ENCODE assay signal across 1 cellular context in genomic region chr11:57310630-57311086, GRCh38.
TF ChIP-seq lines count a peak whose summit lies in the region.

No MANE protein-coding gene starts in this region.

TF ChIP-seq in HepG2, 621 proteins besides CTCF, POLR2A, EP300 and RAD21 (continued from another document and continues in another):
- TF ChIP-seq ZNF646 (CRISPR knock-in tag; IDR thresholded peaks at IDR 0.05) (no peak), SP2 (CRISPR knock-in tag; IDR thresholded peaks at IDR 0.05) (no peak), ZNF563 (CRISPR knock-in tag; IDR thresholded peaks at IDR 0.05) (peak; percentile 50; the same call in 1 of the 2 replicates), ARID5B (CRISPR knock-in tag; IDR thresholded peaks at IDR 0.05) (peak; percentile 70), GATAD2A (CRISPR knock-in tag; IDR thresholded peaks at IDR 0.05) (peak; percentile 85), ZNF777 (CRISPR knock-in tag; IDR thresholded peaks at IDR 0.05) (no peak), CEBPB (IDR thresholded peaks at IDR 0.05; ENCODE audit: borderline replicate concordance, low read depth, low read length) (peak; percentile 92), CBFB (CRISPR knock-in tag; IDR thresholded peaks at IDR 0.05) (no peak), MXI1 (IDR thresholded peaks at IDR 0.05; ENCODE audit: borderline replicate concordance, low read depth, low read length) (no peak; the same call in 2 of the 3 replicates), CREB3 (CRISPR knock-in tag; IDR thresholded peaks at IDR 0.05) (no peak), ZNF225 (CRISPR knock-in tag; IDR thresholded peaks at IDR 0.05) (no peak), ZNF574 (CRISPR knock-in tag; IDR thresholded peaks at IDR 0.05) (peak; percentile 69), FOXA3 (CRISPR knock-in tag; IDR thresholded peaks at IDR 0.05) (peak; percentile 94), MTF2 (CRISPR knock-in tag; IDR thresholded peaks at IDR 0.05; ENCODE audit: borderline replicate concordance) (0 out of 2 replicates have a peak, but pooled peaks have one; percentile 74), ZNF292 (CRISPR knock-in tag; IDR thresholded peaks at IDR 0.05; ENCODE audit: borderline replicate concordance, low read depth) (peak; percentile 24; the same call in 1 of the 2 replicates), HBP1 (CRISPR knock-in tag; IDR thresholded peaks at IDR 0.05; ENCODE audit: low read depth) (no peak), ZNF3 (CRISPR knock-in tag; IDR thresholded peaks at IDR 0.05) (0 out of 2 replicates have a peak, but pooled peaks have one; percentile 24), MEIS1 (CRISPR knock-in tag; IDR thresholded peaks at IDR 0.05; ENCODE audit: borderline replicate concordance) (no peak), JUND (CRISPR knock-in tag; IDR thresholded peaks at IDR 0.05) (no peak), SP5 (CRISPR knock-in tag; IDR thresholded peaks at IDR 0.05; ENCODE audit: borderline replicate concordance, low read depth) (peak; percentile 84), KAT8 (CRISPR knock-in tag; IDR thresholded peaks at IDR 0.05) (0 out of 2 replicates have a peak, but pooled peaks have one; percentile 21), RELA (CRISPR knock-in tag; IDR thresholded peaks at IDR 0.05) (no peak), THAP11 (CRISPR knock-in tag; IDR thresholded peaks at IDR 0.05) (0 out of 2 replicates have a peak, but pooled peaks have one; percentile 36), SOX6 (IDR thresholded peaks at IDR 0.05) (no peak), SOX6 (CRISPR knock-in tag; IDR thresholded peaks at IDR 0.05) (peak; percentile 50), NR2C2 (CRISPR knock-in tag; IDR thresholded peaks at IDR 0.05; ENCODE audit: borderline replicate concordance) (peak; percentile 29; the same call in 1 of the 2 replicates), DPF2 (CRISPR knock-in tag; IDR thresholded peaks at IDR 0.05; ENCODE audit: borderline replicate concordance, low read depth) (peak; percentile 57; the same call in 1 of the 2 replicates), KLF16 (CRISPR knock-in tag; IDR thresholded peaks at IDR 0.05) (0 out of 4 replicates have a peak, but pooled peaks of 1 of the 2 experiments have one; percentile 19), NR2F6 (IDR thresholded peaks at IDR 0.05) (peak; percentile 58), NR2F6 (CRISPR knock-in tag; IDR thresholded peaks at IDR 0.05) (peak; percentile 61; the same call in 1 of the 2 replicates), SAFB2 (CRISPR knock-in tag; IDR thresholded peaks at IDR 0.05; ENCODE audit: borderline replicate concordance, low read depth) (0 out of 2 replicates have a peak, but pooled peaks have one; percentile 10), POGK (CRISPR knock-in tag; conservative IDR thresholded peaks at IDR 0.05) (no peak), ZKSCAN8 (CRISPR knock-in tag; IDR thresholded peaks at IDR 0.05; ENCODE audit: borderline replicate concordance) (0 out of 2 replicates have a peak, but pooled peaks have one; percentile 58), SP4 (CRISPR knock-in tag; IDR thresholded peaks at IDR 0.05) (0 out of 2 replicates have a peak, but pooled peaks have one; percentile 14), ZNF317 (CRISPR knock-in tag; IDR thresholded peaks at IDR 0.05) (no peak), RARA (CRISPR knock-in tag; IDR thresholded peaks at IDR 0.05) (0 out of 2 replicates have a peak, but pooled peaks have one; percentile 32), ATF7 (IDR thresholded peaks at IDR 0.05) (no peak), ATF7 (CRISPR knock-in tag; IDR thresholded peaks at IDR 0.05) (no peak), ZNF644 (CRISPR knock-in tag; IDR thresholded peaks at IDR 0.05; ENCODE audit: low read depth) (0 out of 2 replicates have a peak, but pooled peaks have one; percentile 39), SALL1 (CRISPR knock-in tag; IDR thresholded peaks at IDR 0.05) (peak; percentile 81), ZNF616 (CRISPR knock-in tag; IDR thresholded peaks at IDR 0.05; ENCODE audit: low read depth) (no peak), FOXO4 (CRISPR knock-in tag; conservative IDR thresholded peaks at IDR 0.05) (0 out of 2 replicates have a peak, but pooled peaks have one; percentile 83), ZNF709 (CRISPR knock-in tag; IDR thresholded peaks at IDR 0.05) (0 out of 2 replicates have a peak, but pooled peaks have one; percentile 26), FOXJ3 (CRISPR knock-in tag; IDR thresholded peaks at IDR 0.05; ENCODE audit: borderline replicate concordance) (peak; percentile 82; the same call in 1 of the 2 replicates)
